ENCODE assay signal across 29 cellular contexts in genomic region chr9:3569529-3569928, GRCh38.
"Had no signal": no experiment of that assay in that cellular context is flagged by ENCODE, and none has a peak within 500 bp of the region (broad histone marks: within the 10 kb centered on the region; RNA-seq: fewer than 3 reads in every experiment).

No MANE protein-coding gene starts in this region.

- H3K4me1 ChIP-seq: adrenal gland, body of pancreas, esophagus squamous epithelium, left lung, lower lobe of right lung, prostate gland, stomach, thyroid gland, upper lobe of right lung had no signal

- H3K9me3 Mint-ChIP-seq: activated CD8-positive, alpha-beta T cell treated with anti-CD3 and anti-CD28 coated beads for 36 hours; activated naive CD4-positive, alpha-beta T cell treated with anti-CD3 and anti-CD28 coated beads, Interleukin-2, amount 50 U/mL, for 24 hours; nephron progenitor cell; stimulated activated effector memory CD8-positive, alpha-beta T cell treated with anti-CD3 and anti-CD28 coated beads, Interleukin-12 subunit alpha, Interleukin-12 subunit beta, amount 100 ng/mL, for 72 hours had no signal

- H3K27me3 ChIP-seq: adrenal gland, body of pancreas, esophagus squamous epithelium, left lung, neutrophil, ovary, stomach, thyroid gland, upper lobe of right lung had no signal

- H3K27ac Mint-ChIP-seq: activated CD8-positive, alpha-beta memory T cell treated with anti-CD3 and anti-CD28 coated beads, Interleukin-2, amount 10 ng/mL, durations not matched to agents 7 days and 5 days; activated CD8-positive, alpha-beta T cell treated with anti-CD3 and anti-CD28 coated beads for 36 hours; nephron progenitor cell; stimulated activated effector memory CD8-positive, alpha-beta T cell treated with anti-CD3 and anti-CD28 coated beads, Interleukin-12 subunit alpha, Interleukin-12 subunit beta, amount 100 ng/mL, for 72 hours had no signal

- H3K27me3 Mint-ChIP-seq: activated CD8-positive, alpha-beta memory T cell treated with anti-CD3 and anti-CD28 coated beads, Interleukin-2, amount 10 ng/mL, durations not matched to agents 7 days and 5 days; activated CD8-positive, alpha-beta T cell treated with anti-CD3 and anti-CD28 coated beads for 36 hours; activated naive CD4-positive, alpha-beta T cell treated with anti-CD3 and anti-CD28 coated beads, Interleukin-2, amount 50 U/mL, for 24 hours had no signal

- H3K27ac ChIP-seq: adrenal gland, body of pancreas, epithelial cell of prostate, esophagus squamous epithelium, left lung, lower lobe of right lung, neutrophil, ovary, prostate gland, stomach, thyroid gland, upper lobe of right lung had no signal

- ATAC-seq: activated CD8-positive, alpha-beta memory T cell treated with anti-CD3 and anti-CD28 coated beads, Interleukin-2, amount 10 ng/mL, durations not matched to agents 7 days and 5 days; activated CD8-positive, alpha-beta T cell treated with anti-CD3 and anti-CD28 coated beads for 36 hours; body of pancreas; left lung; lower lobe of right lung; sciatic nerve; stimulated activated effector memory CD8-positive, alpha-beta T cell treated with anti-CD3 and anti-CD28 coated beads, Interleukin-12 subunit alpha, Interleukin-12 subunit beta, amount 100 ng/mL, for 72 hours; upper lobe of right lung had no signal

- H3K4me1 Mint-ChIP-seq: activated naive CD4-positive, alpha-beta T cell treated with anti-CD3 and anti-CD28 coated beads, Interleukin-2, amount 50 U/mL, for 24 hours; nephron progenitor cell; stimulated activated effector memory CD8-positive, alpha-beta T cell treated with anti-CD3 and anti-CD28 coated beads, Interleukin-12 subunit alpha, Interleukin-12 subunit beta, amount 100 ng/mL, for 72 hours had no signal

- H3K4me3 ChIP-seq: adrenal gland, body of pancreas, esophagus squamous epithelium, left lung, lower lobe of right lung, ovary, prostate gland, stomach, thyroid gland, upper lobe of right lung had no signal

- H3K9me3 ChIP-seq: adrenal gland, body of pancreas, esophagus squamous epithelium, left lung, lower lobe of right lung, neutrophil, ovary, prostate gland, stomach, thyroid gland, upper lobe of right lung had no signal

- H3K36me3 Mint-ChIP-seq: stimulated activated effector memory CD8-positive, alpha-beta T cell treated with anti-CD3 and anti-CD28 coated beads, Interleukin-12 subunit alpha, Interleukin-12 subunit beta, amount 100 ng/mL, for 72 hours had no signal

- DNase-seq: activated CD4-positive, alpha-beta T cell treated with anti-CD3 and anti-CD28 coated beads, Interleukin-2, amount 50 U/mL, for 1 hour; activated CD4-positive, CD25-positive, alpha-beta regulatory T cell treated with anti-CD3 and anti-CD28 coated beads, Interleukin-2, amount 50 U/mL, for 72 hours; activated CD8-positive, alpha-beta memory T cell treated with anti-CD3 and anti-CD28 coated beads, Interleukin-2, amount 10 ng/mL, durations not matched to agents 7 days and 5 days; activated CD8-positive, alpha-beta T cell treated with anti-CD3 and anti-CD28 coated beads for 36 hours; activated T-cell treated with anti-CD3 and anti-CD28 coated beads, Interleukin-2, amount 50 U/mL, for 48 hours; adrenal gland; aorta; body of pancreas; dermis blood vessel endothelial cell; effector CD4-positive, alpha-beta T cell; esophagus squamous epithelium; foreskin melanocyte; left lung; lower lobe of right lung; mesendoderm; nephron progenitor cell; ovary; retina; small intestine; stimulated activated CD4-positive, alpha-beta T cell treated with anti-CD3 and anti-CD28 coated beads, Interleukin-4, amount 100 ng/mL, for 24 hours; stomach; thyroid gland; upper lobe of right lung had no signal

- H3K4me3 Mint-ChIP-seq: activated CD8-positive, alpha-beta memory T cell treated with anti-CD3 and anti-CD28 coated beads, Interleukin-2, amount 10 ng/mL, durations not matched to agents 7 days and 5 days; activated CD8-positive, alpha-beta T cell treated with anti-CD3 and anti-CD28 coated beads for 36 hours; activated naive CD4-positive, alpha-beta T cell treated with anti-CD3 and anti-CD28 coated beads, Interleukin-2, amount 50 U/mL, for 24 hours; nephron progenitor cell; stimulated activated effector memory CD8-positive, alpha-beta T cell treated with anti-CD3 and anti-CD28 coated beads, Interleukin-12 subunit alpha, Interleukin-12 subunit beta, amount 100 ng/mL, for 72 hours had no signal

- H3K36me3 ChIP-seq: adrenal gland, esophagus squamous epithelium, left lung, lower lobe of right lung, neutrophil, ovary, prostate gland, stomach, thyroid gland, upper lobe of right lung had no signal
